In genomic region chr5:36876389-36876964, GRCh38 we compare ENCODE assay signal across 8 cellular contexts. TPM values are rescaled to one million over a fixed set of nuclear protein-coding genes. Genes with fewer than 3 reads are reported as not detected.
DNase-seq lines count a peak whose midpoint lies in the region; ATAC-seq, FAIRE-seq and TF ChIP-seq lines count a peak whose summit lies in the region.

TSS of gene NIPBL (plus strand) at chr5:36876769. CDS start at chr5:36953697, 76,928 bp downstream.

- ATAC-seq in GM19035 (IDR thresholded peaks at IDR 0.05; ENCODE audit: unreplicated experiment), result peak; percentile 62
- peak; percentile 74 for ATAC-seq in HG03354 (IDR thresholded peaks at IDR 0.05; ENCODE audit: poor library complexity, severe bottlenecking, unreplicated experiment)
- ATAC-seq in activated CD4-positive, CD25-positive, alpha-beta regulatory T cell treated with anti-CD3 and anti-CD28 coated beads, Interleukin-2, amount 50 U/mL, for 24 hours, result peak; percentile 77 to 82
- ATAC-seq in central memory CD8-positive, alpha-beta T cell (replicated peaks; ENCODE audit: extremely low read depth, poor library complexity, severe bottlenecking), result peak; percentile 71

- peak within 1 kb of the TSS; percentile 99 for H3K9ac ChIP-seq in kidney (ENCODE audit: low read length in 2 of 2)

- peaks cover 30% of the 10 kb centered on the region for H3K36me3 Mint-ChIP-seq in central memory CD8-positive, alpha-beta T cell (ENCODE audit: insufficient read depth)

- peaks cover 6 to 26% of the 10 kb centered on the region in 2 donors for H3K4me1 ChIP-seq in kidney (ENCODE audit: control insufficient read depth in 1 of 2, insufficient read depth in 1 of 2, low read depth in 1 of 2, low read length in 2 of 2)

- H3K4me3 Mint-ChIP-seq in central memory CD8-positive, alpha-beta T cell, result peak within 1 kb of the TSS; percentile 85

- H3K4me1 Mint-ChIP-seq in central memory CD8-positive, alpha-beta T cell, result peaks cover 44% of the 10 kb centered on the region

- peak within 1 kb of the TSS; percentile 96 to 99 for H3K27ac ChIP-seq in kidney (ENCODE audit: low read depth in 2 of 2, low read length in 2 of 2)

- no peaks in the 10 kb centered on the region for H3K36me3 ChIP-seq in kidney (ENCODE audit: control insufficient read depth in 1 of 2, insufficient read depth in 2 of 2, low read length in 2 of 2)

- H3K27ac Mint-ChIP-seq in central memory CD8-positive, alpha-beta T cell (ENCODE audit: low read depth), result peak within 1 kb of the TSS; percentile 98

- FAIRE-seq in kidney (lab: Jason Lieb, UNC), result no peak

- H3K27me3 Mint-ChIP-seq in central memory CD8-positive, alpha-beta T cell, result no peaks in the 10 kb centered on the region

- intact Hi-C loops in kidney (cut with DNase I), result no loop called here

- peak; percentile 84 for DNase-seq in AG09319 (ENCODE audit: extremely low read depth, low read depth)
- DNase-seq in NCI-H446 (lab: John Stamatoyannopoulos, UW), result peak; percentile 94 to 96
- DNase-seq in central memory CD8-positive, alpha-beta T cell (ENCODE audit: low spot score in 2 of 2), result peak; percentile 77 to 83
- peak; percentile 96 for DNase-seq in kidney
- peak; percentile 92 for DNase-seq in stimulated activated CD4-positive, alpha-beta T cell treated with anti-CD3 and anti-CD28 coated beads, Interleukin-15, amount 100 ng/mL, for 24 hours

- TF ChIP-seq CTCF in AG09319 (IDR thresholded peaks at IDR 0.05; ENCODE audit: low read depth, low read length) (no peak), kidney (IDR thresholded peaks at IDR 0.05; ENCODE audit: borderline replicate concordance, extremely low read depth, insufficient read depth) (no peak)

- H3K4me3 ChIP-seq in kidney (ENCODE audit: low read length in 2 of 2), result peak within 1 kb of the TSS; percentile 96 to 100

- H3K9me3 Mint-ChIP-seq in central memory CD8-positive, alpha-beta T cell, result no peaks in the 10 kb centered on the region

- H3K9me3 ChIP-seq in kidney (ENCODE audit: control insufficient read depth in 1 of 2, low read length in 2 of 2), result no peaks in the 10 kb centered on the region

RNA-seq across cellular contexts. Expression of gene NIPBL, which starts in this region (rescaled TPM):
- 65.5 TPM for total RNA-seq in kidney
- polyA plus RNA-seq in kidney (ENCODE audit: insufficient read depth, low read depth, low replicate concordance), result 12.4 TPM

Comparison
In these comparisons a context has a peak if more than half of its experiments do, and no peak if none do; other contexts are left out.
1. Peak in every context shown above with its lines: DNase-seq, ATAC-seq, H3K4me3 ChIP-seq and H3K27ac ChIP-seq.